Comparison of ENCODE assay signal across 13 cellular contexts in the genomic region with DNA sequence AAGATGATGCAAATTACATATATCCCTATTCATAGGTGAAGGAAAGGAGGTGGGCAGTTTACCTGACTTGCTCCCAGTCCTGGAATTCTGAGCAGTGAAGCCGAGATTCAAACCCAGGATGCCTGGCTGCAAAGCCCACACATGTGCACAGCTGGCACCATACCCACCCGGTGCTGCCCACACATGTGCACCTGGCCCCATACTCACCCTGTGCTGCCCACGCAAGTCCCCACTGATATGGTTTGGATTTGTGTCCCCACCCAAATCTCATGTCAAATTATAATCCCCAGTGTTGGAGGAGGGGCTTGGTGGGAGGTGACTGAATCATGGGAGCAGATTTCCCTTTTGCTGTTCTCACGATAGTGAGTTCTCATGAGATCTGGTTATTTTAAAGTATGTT.
"Had no signal": no experiment of that assay in that cellular context is flagged by ENCODE, and none has a peak within 500 bp of the region (broad histone marks: within the 10 kb centered on the region; RNA-seq: fewer than 3 reads in every experiment).

No MANE protein-coding gene starts in this region.

- ATAC-seq: activated CD8-positive, alpha-beta T cell treated with anti-CD3 and anti-CD28 coated beads for 36 hours; lower lobe of right lung had no signal

- H3K4me3 ChIP-seq: adrenal gland, ascending aorta, heart left ventricle, lower lobe of right lung had no signal

- H3K27ac Mint-ChIP-seq: activated CD4-positive, alpha-beta T cell treated with anti-CD3 and anti-CD28 coated beads, Interleukin-2, amount 10 ng/mL, durations not matched to agents 24 days and 14 days; activated CD8-positive, alpha-beta T cell treated with anti-CD3 and anti-CD28 coated beads for 36 hours; activated T-helper 1 cell treated with anti-CD3 and anti-CD28 coated beads, Interleukin-12 subunit alpha, Interleukin-12 subunit beta, Interleukin-2, Interleukin-4 antibody, amounts not matched to agents 30 ng/mL and 10 ng/mL and 1 ng/mL, durations not matched to agents 14 hours and 24 hours and 36 hours had no signal

- H3K4me1 ChIP-seq: adrenal gland, ascending aorta, lower lobe of right lung had no signal

- H3K27me3 Mint-ChIP-seq: activated CD4-positive, alpha-beta T cell treated with anti-CD3 and anti-CD28 coated beads, Interleukin-2, amount 10 ng/mL, durations not matched to agents 24 days and 14 days; activated CD8-positive, alpha-beta T cell treated with anti-CD3 and anti-CD28 coated beads for 36 hours; activated naive CD8-positive, alpha-beta T cell had no signal

- H3K27me3 ChIP-seq: ascending aorta, brain microvascular endothelial cell had no signal

- H3K4me3 Mint-ChIP-seq: activated CD4-positive, alpha-beta T cell treated with anti-CD3 and anti-CD28 coated beads, Interleukin-2, amount 10 ng/mL, durations not matched to agents 24 days and 14 days; activated CD8-positive, alpha-beta T cell treated with anti-CD3 and anti-CD28 coated beads for 36 hours; activated naive CD8-positive, alpha-beta T cell; activated T-helper 1 cell treated with anti-CD3 and anti-CD28 coated beads, Interleukin-12 subunit alpha, Interleukin-12 subunit beta, Interleukin-2, Interleukin-4 antibody, amounts not matched to agents 30 ng/mL and 10 ng/mL and 1 ng/mL, durations not matched to agents 14 hours and 24 hours and 36 hours had no signal

- H3K36me3 ChIP-seq: adrenal gland, ascending aorta, brain microvascular endothelial cell, heart left ventricle, lower lobe of right lung had no signal

- H3K27ac ChIP-seq: adrenal gland, ascending aorta, brain microvascular endothelial cell, epithelial cell of prostate, heart left ventricle, lower lobe of right lung had no signal

- DNase-seq: activated CD4-positive, alpha-beta T cell treated with anti-CD3 and anti-CD28 coated beads, Interleukin-2, amount 10 ng/mL, durations not matched to agents 24 days and 14 days; activated CD8-positive, alpha-beta T cell treated with anti-CD3 and anti-CD28 coated beads for 36 hours; brain microvascular endothelial cell; cortex of kidney; lower lobe of right lung; stimulated activated CD4-positive, alpha-beta T cell treated with anti-CD3 and anti-CD28 coated beads, Interleukin-4, amount 100 ng/mL, for 24 hours; stimulated activated naive CD4-positive, alpha-beta T cell treated with Interleukin-2 at 50 U/mL for 16 hours had no signal
